ENCODE assay signal across 16 cellular contexts in genomic region chr7:14446829-14447228, GRCh38.
DNase-seq lines count a peak whose midpoint lies in the region; ATAC-seq and TF ChIP-seq lines count a peak whose summit lies in the region.
"Had no signal": no experiment of that assay in that cellular context is flagged by ENCODE, and none has a peak within 500 bp of the region (broad histone marks: within the 10 kb centered on the region; RNA-seq: fewer than 3 reads in every experiment).

No MANE protein-coding gene starts in this region.

- intact Hi-C loops in activated CD8-positive, alpha-beta T cell treated with anti-CD3 and anti-CD28 coated beads for 36 hours (cut with micrococcal nuclease) = no loop called here
- intact Hi-C loops in Right ventricle myocardium inferior (cut with DNase I) = no loop called here

- TF ChIP-seq CTCF in activated CD8-positive, alpha-beta T cell treated with anti-CD3 and anti-CD28 coated beads for 36 hours (IDR thresholded peaks at IDR 0.05) = no peak

- no peaks in the 10 kb centered on the region for H3K36me3 Mint-ChIP-seq in activated CD8-positive, alpha-beta T cell treated with anti-CD3 and anti-CD28 coated beads for 36 hours (ENCODE audit: low read depth)
- no peaks in the 10 kb centered on the region for H3K36me3 Mint-ChIP-seq in activated CD8-positive, alpha-beta T cell treated with anti-CD3 and anti-CD28 coated beads, Interleukin-2, amount 10 ng/mL, durations not matched to agents 7 days and 5 days (ENCODE audit: low read depth)
- H3K36me3 Mint-ChIP-seq: T-cell had no signal

- peak; percentile 42 for DNase-seq in activated CD8-positive, alpha-beta T cell treated with anti-CD3 and anti-CD28 coated beads for 36 hours
- DNase-seq in activated CD8-positive, alpha-beta T cell treated with anti-CD3 and anti-CD28 coated beads, Interleukin-2, amount 10 ng/mL, durations not matched to agents 7 days and 5 days = no peak
- DNase-seq in RPMI8226 = peak; percentile 26
- peak; percentile 2 to 36 for DNase-seq in stimulated activated naive CD8-positive, alpha-beta T cell treated with anti-CD3 and anti-CD28 coated beads, Interleukin-15, amount 100 ng/mL, for 72 hours
- DNase-seq in NCI-H510A (lab: John Stamatoyannopoulos, UW) = no peak
- DNase-seq in Right ventricle myocardium inferior (ENCODE audit: missing footprints) = no peak
- DNase-seq: activated CD4-positive, CD25-positive, alpha-beta regulatory T cell treated with anti-CD3 and anti-CD28 coated beads, Interleukin-2, amount 50 U/mL, for 72 hours; body of pancreas; NCI-H1092 treated with DMSO at 0.1 percent for 48 hours; NCI-H446; pancreas; transverse colon had no signal

- H3K27me3 Mint-ChIP-seq in activated CD8-positive, alpha-beta T cell treated with anti-CD3 and anti-CD28 coated beads for 36 hours = no peaks in the 10 kb centered on the region
- no peaks in the 10 kb centered on the region for H3K27me3 Mint-ChIP-seq in activated CD8-positive, alpha-beta T cell treated with anti-CD3 and anti-CD28 coated beads, Interleukin-2, amount 10 ng/mL, durations not matched to agents 7 days and 5 days (ENCODE audit: low read depth)
- no peaks in the 10 kb centered on the region for H3K27me3 Mint-ChIP-seq in stimulated activated naive CD8-positive, alpha-beta T cell treated with anti-CD3 and anti-CD28 coated beads, Interleukin-15, amount 100 ng/mL, for 72 hours
- H3K27me3 Mint-ChIP-seq: T-cell had no signal

- POLR2A ChIA-PET in activated CD8-positive, alpha-beta T cell treated with anti-CD3 and anti-CD28 coated beads for 36 hours (lab: Charles Lee) = no interaction called here
- POLR2A ChIA-PET in activated CD8-positive, alpha-beta T cell treated with anti-CD3 and anti-CD28 coated beads, Interleukin-2, amount 10 ng/mL, durations not matched to agents 7 days and 5 days (lab: Charles Lee) = no interaction called here

- H3K27ac Mint-ChIP-seq in activated CD8-positive, alpha-beta T cell treated with anti-CD3 and anti-CD28 coated beads for 36 hours = no peak overlapping the region
- H3K27ac Mint-ChIP-seq in activated CD8-positive, alpha-beta T cell treated with anti-CD3 and anti-CD28 coated beads, Interleukin-2, amount 10 ng/mL, durations not matched to agents 7 days and 5 days = no peak overlapping the region
- no peak overlapping the region for H3K27ac Mint-ChIP-seq in stimulated activated naive CD8-positive, alpha-beta T cell treated with anti-CD3 and anti-CD28 coated beads, Interleukin-15, amount 100 ng/mL, for 72 hours
- H3K27ac Mint-ChIP-seq: T-cell had no signal

- no peak overlapping the region for H3K4me3 Mint-ChIP-seq in activated CD8-positive, alpha-beta T cell treated with anti-CD3 and anti-CD28 coated beads for 36 hours
- H3K4me3 Mint-ChIP-seq in activated CD8-positive, alpha-beta T cell treated with anti-CD3 and anti-CD28 coated beads, Interleukin-2, amount 10 ng/mL, durations not matched to agents 7 days and 5 days = no peak overlapping the region
- no peak overlapping the region for H3K4me3 Mint-ChIP-seq in stimulated activated naive CD8-positive, alpha-beta T cell treated with anti-CD3 and anti-CD28 coated beads, Interleukin-15, amount 100 ng/mL, for 72 hours
- H3K4me3 Mint-ChIP-seq: T-cell had no signal

- H3K9me3 Mint-ChIP-seq in activated CD8-positive, alpha-beta T cell treated with anti-CD3 and anti-CD28 coated beads for 36 hours = no peaks in the 10 kb centered on the region
- peaks cover 4% of the 10 kb centered on the region for H3K9me3 Mint-ChIP-seq in activated CD8-positive, alpha-beta T cell treated with anti-CD3 and anti-CD28 coated beads, Interleukin-2, amount 10 ng/mL, durations not matched to agents 7 days and 5 days (ENCODE audit: insufficient read depth)
- H3K9me3 Mint-ChIP-seq in stimulated activated naive CD8-positive, alpha-beta T cell treated with anti-CD3 and anti-CD28 coated beads, Interleukin-15, amount 100 ng/mL, for 72 hours = peaks cover 7 to 9% of the 10 kb centered on the region in 2 donors

- H3K4me1 Mint-ChIP-seq in activated CD8-positive, alpha-beta T cell treated with anti-CD3 and anti-CD28 coated beads for 36 hours (ENCODE audit: low read depth) = peaks cover 9% of the 10 kb centered on the region
- H3K4me1 Mint-ChIP-seq in activated CD8-positive, alpha-beta T cell treated with anti-CD3 and anti-CD28 coated beads, Interleukin-2, amount 10 ng/mL, durations not matched to agents 7 days and 5 days (ENCODE audit: low read depth) = peaks cover 4% of the 10 kb centered on the region
- peaks cover 11% of the 10 kb centered on the region for H3K4me1 Mint-ChIP-seq in stimulated activated naive CD8-positive, alpha-beta T cell treated with anti-CD3 and anti-CD28 coated beads, Interleukin-15, amount 100 ng/mL, for 72 hours

- ATAC-seq in activated CD8-positive, alpha-beta T cell treated with anti-CD3 and anti-CD28 coated beads for 36 hours = peak; percentile 88
- ATAC-seq in activated CD8-positive, alpha-beta T cell treated with anti-CD3 and anti-CD28 coated beads, Interleukin-2, amount 10 ng/mL, durations not matched to agents 7 days and 5 days = no peak
- peak; percentile 94 for ATAC-seq in HG02840 (IDR thresholded peaks at IDR 0.05; ENCODE audit: low FRiP score, unreplicated experiment)
- ATAC-seq in stimulated activated naive CD8-positive, alpha-beta T cell treated with anti-CD3 and anti-CD28 coated beads, Interleukin-15, amount 100 ng/mL, for 72 hours = peak; percentile 94
- ATAC-seq in Right ventricle myocardium inferior = no peak
- no peak for ATAC-seq in GM18867 (IDR thresholded peaks at IDR 0.05; ENCODE audit: unreplicated experiment)
- ATAC-seq: body of pancreas, Panc1, pancreas had no signal

- CTCF ChIA-PET in activated CD8-positive, alpha-beta T cell treated with anti-CD3 and anti-CD28 coated beads for 36 hours (lab: Charles Lee) = interaction anchor here (1.3 kb wide), 1 partner anchor 10 kb away, joined by 5 read pairs; no protein-coding TSS in a partner anchor
- CTCF ChIA-PET in activated CD8-positive, alpha-beta T cell treated with anti-CD3 and anti-CD28 coated beads, Interleukin-2, amount 10 ng/mL, durations not matched to agents 7 days and 5 days (lab: Charles Lee) = no interaction called here

Comparison
In these comparisons a context has a peak if more than half of its experiments do, and no peak if none do; other contexts are left out.
1. ATAC-seq: peak in activated CD8-positive, alpha-beta T cell treated with anti-CD3 and anti-CD28 coated beads for 36 hours (single experiment), HG02840 (single experiment) and stimulated activated naive CD8-positive, alpha-beta T cell treated with anti-CD3 and anti-CD28 coated beads, Interleukin-15, amount 100 ng/mL, for 72 hours (single experiment); none in activated CD8-positive, alpha-beta T cell treated with anti-CD3 and anti-CD28 coated beads, Interleukin-2, amount 10 ng/mL, durations not matched to agents 7 days and 5 days (single experiment), Right ventricle myocardium inferior (single experiment) and GM18867 (single experiment).
2. DNase-seq: peak in activated CD8-positive, alpha-beta T cell treated with anti-CD3 and anti-CD28 coated beads for 36 hours (single experiment), RPMI8226 (single experiment) and stimulated activated naive CD8-positive, alpha-beta T cell treated with anti-CD3 and anti-CD28 coated beads, Interleukin-15, amount 100 ng/mL, for 72 hours (2 of 2); none in activated CD8-positive, alpha-beta T cell treated with anti-CD3 and anti-CD28 coated beads, Interleukin-2, amount 10 ng/mL, durations not matched to agents 7 days and 5 days (single experiment), NCI-H510A (single experiment) and Right ventricle myocardium inferior (single experiment).